ENCODE assay signal across 29 cellular contexts in the genomic region with DNA sequence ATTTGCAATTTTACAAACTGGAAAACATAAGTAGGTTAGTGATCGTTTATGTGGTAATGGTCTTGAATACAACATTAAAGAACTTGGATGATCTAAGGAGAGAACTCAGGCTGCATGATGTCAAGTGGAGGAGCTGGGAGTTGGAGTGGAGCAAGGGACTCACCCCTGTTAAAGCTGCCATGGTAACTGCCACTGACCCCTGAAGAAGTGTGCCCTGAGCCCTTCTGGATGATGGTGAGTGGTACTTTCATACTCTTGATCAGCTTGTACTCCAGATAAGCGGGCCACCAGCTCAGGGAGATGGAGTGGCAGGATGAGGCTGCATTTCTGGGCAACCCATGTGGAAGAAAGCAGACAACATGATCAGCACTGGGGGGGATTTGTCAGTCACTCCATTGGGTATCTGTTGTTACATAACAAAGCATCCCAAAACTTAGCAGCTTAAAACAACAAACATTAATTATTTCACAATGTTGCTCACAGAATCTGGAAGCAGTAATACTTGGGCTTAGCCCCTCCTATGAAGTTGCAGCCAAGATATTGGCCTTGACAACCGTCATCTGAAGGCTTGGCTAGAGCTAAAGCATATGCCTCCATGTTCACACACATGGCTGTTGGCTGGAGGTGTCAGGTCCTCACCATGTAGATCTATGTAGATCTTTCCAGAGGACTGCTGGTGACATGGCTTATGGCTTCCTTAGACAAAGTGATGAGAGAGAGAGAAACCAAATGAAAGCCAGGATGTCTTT.
"Had no signal": no experiment of that assay in that cellular context is flagged by ENCODE, and none has a peak within 500 bp of the region (broad histone marks: within the 10 kb centered on the region; RNA-seq: fewer than 3 reads in every experiment).

No MANE protein-coding gene starts in this region.

- H3K4me2 ChIP-seq: hepatocyte, smooth muscle cell had no signal

- H3K4me3 ChIP-seq: esophagus muscularis mucosa, gastrocnemius medialis, hepatocyte, ovary, prostate gland, smooth muscle cell, uterus had no signal

- H3K9me3 Mint-ChIP-seq: mesothelial cell of epicardium; naive B cell; nephron progenitor cell; stimulated activated naive B cell treated with anti-CD40 and anti-IgM and Interleukin-4, amounts not matched to agents 10 μg/mL and 1 μg/mL and 100 μg/mL, for 72 hours had no signal

- H3K27ac ChIP-seq: esophagus muscularis mucosa, gastrocnemius medialis, hepatocyte, ovary, prostate gland, uterus, WERI-Rb-1 had no signal

- H3K79me2 ChIP-seq: hepatocyte had no signal

- DNase-seq: activated CD4-positive, alpha-beta T cell treated with anti-CD3 and anti-CD28 coated beads for 48 hours; activated CD4-positive, alpha-beta T cell treated with anti-CD3 and anti-CD28 coated beads, Interleukin-2, amount 50 U/mL, for 48 hours; activated CD8-positive, alpha-beta memory T cell treated with anti-CD3 and anti-CD28 coated beads for 24 hours; activated effector memory CD4-positive, alpha-beta T cell treated with Interleukin-2 at 50 U/mL for 16 hours; activated naive CD4-positive, alpha-beta T cell treated with Interleukin-2 at 50 U/mL for 16 hours; anterior cingulate cortex; dermis blood vessel endothelial cell; effector CD4-positive, alpha-beta T cell; gastrocnemius medialis; islet precursor cell; naive B cell; nephron progenitor cell; ovary; retina; stimulated activated CD4-positive, alpha-beta T cell treated with anti-CD3 and anti-CD28 coated beads, Interleukin-1b, Interleukin-23, amount 100 ng/mL, for 48 hours; stimulated activated naive B cell treated with anti-CD40 and anti-IgM and Interleukin-4, amounts not matched to agents 10 μg/mL and 1 μg/mL and 100 μg/mL, for 72 hours; T-helper 17 cell; T1000; trophoblast cell; uterus; WERI-Rb-1 had no signal

- H3K27me3 ChIP-seq: esophagus muscularis mucosa, gastrocnemius medialis, hepatocyte, ovary, uterus had no signal

- H3K4me3 Mint-ChIP-seq: activated naive CD8-positive, alpha-beta T cell; mesothelial cell of epicardium; naive B cell; nephron progenitor cell; stimulated activated naive B cell treated with anti-CD40 and anti-IgM and Interleukin-4, amounts not matched to agents 10 μg/mL and 1 μg/mL and 100 μg/mL, for 72 hours; T-helper 17 cell had no signal

- H3K4me1 Mint-ChIP-seq: mesothelial cell of epicardium; naive B cell; nephron progenitor cell; stimulated activated naive B cell treated with anti-CD40 and anti-IgM and Interleukin-4, amounts not matched to agents 10 μg/mL and 1 μg/mL and 100 μg/mL, for 72 hours; T-helper 17 cell had no signal

- FAIRE-seq: bronchial epithelial cell, colon had no signal

- H3K36me3 Mint-ChIP-seq: activated naive CD8-positive, alpha-beta T cell; mesothelial cell of epicardium; naive B cell; stimulated activated naive B cell treated with anti-CD40 and anti-IgM and Interleukin-4, amounts not matched to agents 10 μg/mL and 1 μg/mL and 100 μg/mL, for 72 hours had no signal

- H3K9me3 ChIP-seq: esophagus muscularis mucosa, gastrocnemius medialis, ovary, prostate gland, uterus had no signal

- H3K4me1 ChIP-seq: esophagus muscularis mucosa, gastrocnemius medialis, prostate gland, uterus had no signal

- H3K27ac Mint-ChIP-seq: activated naive CD8-positive, alpha-beta T cell; mesothelial cell of epicardium; naive B cell; nephron progenitor cell; stimulated activated naive B cell treated with anti-CD40 and anti-IgM and Interleukin-4, amounts not matched to agents 10 μg/mL and 1 μg/mL and 100 μg/mL, for 72 hours; T-helper 17 cell had no signal

- H2AFZ ChIP-seq: hepatocyte had no signal

- H3K36me3 ChIP-seq: esophagus muscularis mucosa, gastrocnemius medialis, ovary, prostate gland, uterus, WERI-Rb-1 had no signal
